Comparison of ENCODE assay signal across 8 cellular contexts in the genomic region with DNA sequence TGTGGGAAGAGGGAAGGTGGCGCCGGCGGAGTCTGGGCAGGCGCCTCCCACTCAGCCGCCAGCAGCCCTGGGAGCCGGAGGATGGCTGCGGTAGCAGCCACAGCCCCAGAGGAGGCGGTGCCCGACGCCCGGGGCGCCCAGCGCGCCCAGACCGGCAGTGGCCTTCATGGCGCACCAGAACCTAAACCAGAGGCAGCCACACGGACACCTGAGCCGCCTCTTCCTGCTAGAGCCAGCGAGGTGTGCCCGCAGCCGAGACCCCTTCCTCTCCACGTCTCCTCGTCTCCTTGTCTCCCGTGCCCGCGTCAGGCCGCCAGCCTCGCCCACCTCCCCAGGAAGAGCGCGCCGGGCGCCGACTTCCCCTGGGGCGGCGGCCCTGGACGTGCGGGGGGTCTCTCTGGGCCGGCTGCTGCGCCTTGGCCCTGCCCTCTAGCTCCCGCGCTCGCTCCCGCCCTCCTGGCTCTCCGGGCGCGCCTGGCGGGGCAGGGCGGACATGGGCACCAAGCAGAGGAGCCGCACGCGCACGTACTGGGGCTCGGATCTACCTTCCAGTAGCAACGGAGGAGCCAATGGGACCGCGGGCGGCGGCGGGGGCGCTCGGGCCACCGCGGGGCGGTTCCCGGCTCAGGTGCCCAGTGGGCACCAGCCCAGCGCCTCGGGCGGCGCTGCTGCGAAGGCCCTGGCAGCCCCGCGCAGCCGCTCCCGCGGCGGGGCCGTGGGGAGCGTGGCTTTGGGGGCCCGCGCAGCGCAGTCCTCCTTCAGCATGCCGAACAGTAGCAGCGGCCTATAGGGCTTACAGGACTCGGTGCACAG. TPM values are rescaled to one million over a fixed set of nuclear protein-coding genes. Genes with fewer than 3 reads are reported as not detected.
DNase-seq lines count a peak whose midpoint lies in the region; ATAC-seq and TF ChIP-seq lines count a peak whose summit lies in the region.

No MANE protein-coding gene starts in this region.

- no peak for TF ChIP-seq RAD21 in IMR-90 (IDR thresholded peaks at IDR 0.05; ENCODE audit: low read length)

- no peak overlapping the region for H2BK20ac ChIP-seq in IMR-90 (ENCODE audit: low read depth, low read length)

- WGBS in IMR-90 (ENCODE audit: extremely low coverage in 2 of 2, insufficient read length in 1 of 2), 2 experiments, result 2% methylated on average over 62 of the region's 84 CpGs; no CpG with 5 or more reads in 1 of the 2 experiments
- under 1% methylated on average over 84 of the region's 84 CpGs for WGBS in thymus

- H3K56ac ChIP-seq in IMR-90 (ENCODE audit: extremely low read depth, insufficient read depth, low read length), result no peak overlapping the region

- POLR2A ChIA-PET in IMR-90 (lab: Charles Lee; ENCODE audit: unreplicated experiment), result no interaction called here

- no peak overlapping the region for H4K91ac ChIP-seq in IMR-90 (ENCODE audit: insufficient read depth, low read depth, low read length)

- ATAC-seq in IMR-90 (ENCODE audit: low read depth) (peak; percentile 95), memory B cell (ENCODE audit: low read depth) (peak; percentile 57), GM19328 (IDR thresholded peaks at IDR 0.05; ENCODE audit: unreplicated experiment) (no peak), HG03280 (IDR thresholded peaks at IDR 0.05; ENCODE audit: unreplicated experiment) (no peak)

- no peak overlapping the region for H3K27ac Mint-ChIP-seq in memory B cell

- TF ChIP-seq POLR2A in IMR-90 (IDR thresholded peaks at IDR 0.05; ENCODE audit: low read depth, low read length), result no peak

- no peak overlapping the region for H3K18ac ChIP-seq in IMR-90 (ENCODE audit: low read depth, low read length)

- H3K27me3 ChIP-seq in IMR-90 (ENCODE audit: control insufficient read depth, insufficient read depth, low read length) (peaks cover 50% of the 10 kb centered on the region), endocrine pancreas (ENCODE audit: control insufficient read depth, insufficient read depth, low read length) (no peaks in the 10 kb centered on the region), thymus (ENCODE audit: control insufficient read depth, insufficient read depth) (peaks cover 33% of the 10 kb centered on the region)

- peak overlapping the region; percentile 50 for H2AK9ac ChIP-seq in IMR-90 (replicated peaks; ENCODE audit: low read depth, low read length, poor library complexity)

- H4K5ac ChIP-seq in IMR-90 (ENCODE audit: low read depth, low read length), result no peak overlapping the region

- H3K14ac ChIP-seq in IMR-90 (replicated peaks; ENCODE audit: low read depth, low read length), result no peak overlapping the region

- H3K79me1 ChIP-seq in IMR-90 (ENCODE audit: low read depth in 1 of 2, low read length in 2 of 2), result no peaks in the 10 kb centered on the region

- H2AK5ac ChIP-seq in IMR-90 (ENCODE audit: low read depth, low read length), result no peak overlapping the region

- in situ Hi-C loops in IMR-90 (cut with MboI; ENCODE audit: low sequenced_read_pairs), result no loop called here

- no peaks in the 10 kb centered on the region for H3K9me1 ChIP-seq in IMR-90 (ENCODE audit: insufficient read depth, low read length)

- DNase-seq in DMS153 (lab: John Stamatoyannopoulos, UW) (peak; percentile 70), IMR-90 (peak; percentile 2), SKM-1 (lab: John Stamatoyannopoulos, UW; ENCODE audit: unreplicated experiment) (peak; percentile 28), memory B cell (ENCODE audit: low spot score in 2 of 2) (no peak)

- peak overlapping the region; percentile 61 for H3K4me3 ChIP-seq in IMR-90 (ENCODE audit: insufficient read depth, low read depth, low read length)
- H3K4me3 ChIP-seq in endocrine pancreas (ENCODE audit: control insufficient read depth, insufficient read depth, low read length), result no peak overlapping the region
- H3K4me3 ChIP-seq in thymus (ENCODE audit: low read length), result peak overlapping the region; percentile 37

- CTCF ChIA-PET in IMR-90 (lab: Yijun Ruan, JAX), result no interaction called here

- no peaks in the 10 kb centered on the region for H3K9me3 ChIP-seq in IMR-90 (ENCODE audit: control insufficient read depth, insufficient read depth, low read length)
- no peaks in the 10 kb centered on the region for H3K9me3 ChIP-seq in endocrine pancreas (ENCODE audit: control insufficient read depth, low read length)
- no peaks in the 10 kb centered on the region for H3K9me3 ChIP-seq in thymus (ENCODE audit: control insufficient read depth)

- BruUV-seq in IMR-90 (replicated peaks; lab: Mats Ljungman, UMichigan), result no TSS peak

- H3K36me3 Mint-ChIP-seq in memory B cell, result peaks cover under 1% of the 10 kb centered on the region

- H3K27ac ChIP-seq in IMR-90 (ENCODE audit: insufficient read depth, low read length) (no peak overlapping the region), thymus (ENCODE audit: low read depth) (peak overlapping the region; percentile 26)

- peak overlapping the region; percentile 95 for H3K4me2 ChIP-seq in IMR-90 (ENCODE audit: low read depth, low read length)

- H2BK5ac ChIP-seq in IMR-90 (ENCODE audit: low read depth, low read length, poor library complexity, severe bottlenecking), result no peak overlapping the region

- H3K23ac ChIP-seq in IMR-90 (ENCODE audit: low read depth, low read length), result no peak overlapping the region

- H3K4me1 ChIP-seq in IMR-90 (ENCODE audit: control insufficient read depth, insufficient read depth, low read length), result no peaks in the 10 kb centered on the region
- H3K4me1 ChIP-seq in endocrine pancreas (ENCODE audit: control insufficient read depth, insufficient read depth, low read length), result no peaks in the 10 kb centered on the region
- H3K4me1 ChIP-seq in thymus (ENCODE audit: control insufficient read depth, insufficient read depth, low read length), result no peaks in the 10 kb centered on the region

- peak overlapping the region; percentile 93 for H2AFZ ChIP-seq in IMR-90 (replicated peaks; ENCODE audit: low read length, poor library complexity)

- dilution Hi-C loops in IMR-90 (cut with HindIII; ENCODE audit: low sequenced_read_pairs, unreplicated experiment), result no loop called here

- no peak overlapping the region for H2BK15ac ChIP-seq in IMR-90 (ENCODE audit: low read depth, low read length)

- H3K27me3 Mint-ChIP-seq in memory B cell, result peaks cover 25% of the 10 kb centered on the region

- no peak overlapping the region for H4K8ac ChIP-seq in IMR-90 (ENCODE audit: low read depth in 2 of 2, low read length in 2 of 2)

- peaks cover 1% of the 10 kb centered on the region for H3K9me3 Mint-ChIP-seq in memory B cell

- H3K4me3 Mint-ChIP-seq in memory B cell, result peak overlapping the region; percentile 78

- no peak overlapping the region for H2BK120ac ChIP-seq in IMR-90 (ENCODE audit: low read depth, low read length)

- H4K20me1 ChIP-seq in IMR-90 (ENCODE audit: insufficient read depth, low read length), result no peaks in the 10 kb centered on the region

- intact Hi-C loops in IMR-90 (cut with micrococcal nuclease), result no loop called here

- H3K9ac ChIP-seq in IMR-90 (ENCODE audit: low read depth, low read length) (peak overlapping the region; percentile 21; the same call in 1 of the 2 replicates), endocrine pancreas (ENCODE audit: control insufficient read depth, insufficient read depth, low read length) (peak overlapping the region; percentile 65)

- H3K4me1 Mint-ChIP-seq in memory B cell, result peaks cover 7% of the 10 kb centered on the region

- no peak overlapping the region for H3K4ac ChIP-seq in IMR-90 (ENCODE audit: low read depth, low read length)

- H3K36me3 ChIP-seq in IMR-90 (ENCODE audit: control insufficient read depth, insufficient read depth, low read length) (no peaks in the 10 kb centered on the region), endocrine pancreas (ENCODE audit: control insufficient read depth, insufficient read depth, low read length) (no peaks in the 10 kb centered on the region), thymus (ENCODE audit: control insufficient read depth, insufficient read depth) (no peaks in the 10 kb centered on the region)

- TF ChIP-seq CTCF in IMR-90 (conservative IDR thresholded peaks at IDR 0.05; ENCODE audit: low read depth, low read length), result no peak

TF ChIP-seq in IMR-90, 13 proteins besides CTCF, POLR2A, EP300 and RAD21:
- no peak for TF ChIP-seq RCOR1 (IDR thresholded peaks at IDR 0.05; ENCODE audit: insufficient replicate concordance, low read length)

RNA-seq across cellular contexts. Expression of a gene that starts 33.0 kb away (rescaled TPM):
- total RNA-seq in IMR-90 (2012; rRNA removed), result not detected in 2 replicates
- not detected in 2 replicates for polyA plus RNA-seq in IMR-90 (2012; rRNA removed)
- polyA plus RNA-seq in IMR-90 (2012; cell fraction: cytosol; rRNA removed), result not detected in 2 replicates
- not detected in 2 replicates for polyA plus RNA-seq in IMR-90 (2012; cell fraction: nucleus; rRNA removed; ENCODE audit: low replicate concordance)
- 2.6 TPM for polyA plus RNA-seq in thymus

Comparison
In these comparisons a context has a peak if more than half of its experiments do, and no peak if none do; other contexts are left out.
1. DNase-seq: peak in DMS153 (single experiment), IMR-90 (single experiment) and SKM-1 (single experiment); none in memory B cell (0 of 2).
2. ATAC-seq: peak in IMR-90 (single experiment) and memory B cell (single experiment); none in GM19328 (single experiment) and HG03280 (single experiment).